Comparison of ENCODE assay signal across 1 cellular context in genomic region chr3:196788509-196788908, GRCh38.
A peak's percentile ranks its signal among the peaks of the same experiment; 100 is the strongest.
TF ChIP-seq lines count a peak whose summit lies in the region.

No MANE protein-coding gene starts in this region.

TF ChIP-seq in HEK293, 187 proteins besides CTCF, POLR2A, EP300 and RAD21 (continued from another document):
- TF ChIP-seq ZSCAN4 (tag by site-specific recombination; IDR thresholded peaks at IDR 0.05) (no peak), KLF8 (tag by site-specific recombination; IDR thresholded peaks at IDR 0.05) (no peak), ZNF335 (tag by site-specific recombination; conservative IDR thresholded peaks at IDR 0.05) (0 out of 2 replicates have a peak, but pooled peaks have one; percentile 10), ZNF341 (tag by site-specific recombination; IDR thresholded peaks at IDR 0.05; ENCODE audit: low read depth) (peak; percentile 31; the same call in 1 of the 2 replicates), ZNF214 (tag by site-specific recombination; IDR thresholded peaks at IDR 0.05; ENCODE audit: borderline replicate concordance) (no peak), ZIC2 (tag by site-specific recombination; IDR thresholded peaks at IDR 0.05) (peak; percentile 41), ZBTB17 (tag by site-specific recombination; IDR thresholded peaks at IDR 0.05) (peak; percentile 83), ZNF366 (tag by site-specific recombination; conservative IDR thresholded peaks at IDR 0.05) (no peak), TRIM28 (IDR thresholded peaks at IDR 0.05; ENCODE audit: borderline replicate concordance, low read length) (0 out of 2 replicates have a peak, but pooled peaks have one; percentile 24), HIC1 (tag by site-specific recombination; IDR thresholded peaks at IDR 0.05) (no peak), ZNF266 (tag by site-specific recombination; IDR thresholded peaks at IDR 0.05; ENCODE audit: low read depth) (no peak), ZNF121 (tag by site-specific recombination; IDR thresholded peaks at IDR 0.05) (no peak), ZNF48 (tag by site-specific recombination; IDR thresholded peaks at IDR 0.05) (no peak), ZNF521 (tag by site-specific recombination; IDR thresholded peaks at IDR 0.05) (no peak), KLF7 (tag by site-specific recombination; IDR thresholded peaks at IDR 0.05; ENCODE audit: borderline replicate concordance) (no peak), ZNF133 (tag by site-specific recombination; IDR thresholded peaks at IDR 0.05) (no peak), ZNF76 (tag by site-specific recombination; IDR thresholded peaks at IDR 0.05; ENCODE audit: borderline replicate concordance, low read depth) (no peak), ZNF513 (tag by site-specific recombination; IDR thresholded peaks at IDR 0.05) (no peak), TSHZ1 (tag by site-specific recombination; IDR thresholded peaks at IDR 0.05; ENCODE audit: borderline replicate concordance) (no peak), ZFP37 (tag by site-specific recombination; IDR thresholded peaks at IDR 0.05) (0 out of 2 replicates have a peak, but pooled peaks have one; percentile 12), OVOL3 (tag by site-specific recombination; IDR thresholded peaks at IDR 0.05) (no peak), ZNF544 (tag by site-specific recombination; IDR thresholded peaks at IDR 0.05) (no peak), PRDM6 (tag by site-specific recombination; IDR thresholded peaks at IDR 0.05) (no peak), ZNF223 (tag by site-specific recombination; IDR thresholded peaks at IDR 0.05) (no peak), REST (tag by site-specific recombination; IDR thresholded peaks at IDR 0.05) (no peak), ZNF18 (tag by site-specific recombination; IDR thresholded peaks at IDR 0.05) (no peak), PRDM10 (tag by site-specific recombination; IDR thresholded peaks at IDR 0.05) (no peak), PRDM4 (tag by site-specific recombination; IDR thresholded peaks at IDR 0.05) (no peak), ZNF184 (tag by site-specific recombination; IDR thresholded peaks at IDR 0.05) (no peak), ZNF768 (tag by site-specific recombination; IDR thresholded peaks at IDR 0.05) (no peak), ZNF146 (tag by site-specific recombination; IDR thresholded peaks at IDR 0.05) (no peak)
TF ChIP-seq in HEK293: peak in this region for 10.
